In the genomic region with DNA sequence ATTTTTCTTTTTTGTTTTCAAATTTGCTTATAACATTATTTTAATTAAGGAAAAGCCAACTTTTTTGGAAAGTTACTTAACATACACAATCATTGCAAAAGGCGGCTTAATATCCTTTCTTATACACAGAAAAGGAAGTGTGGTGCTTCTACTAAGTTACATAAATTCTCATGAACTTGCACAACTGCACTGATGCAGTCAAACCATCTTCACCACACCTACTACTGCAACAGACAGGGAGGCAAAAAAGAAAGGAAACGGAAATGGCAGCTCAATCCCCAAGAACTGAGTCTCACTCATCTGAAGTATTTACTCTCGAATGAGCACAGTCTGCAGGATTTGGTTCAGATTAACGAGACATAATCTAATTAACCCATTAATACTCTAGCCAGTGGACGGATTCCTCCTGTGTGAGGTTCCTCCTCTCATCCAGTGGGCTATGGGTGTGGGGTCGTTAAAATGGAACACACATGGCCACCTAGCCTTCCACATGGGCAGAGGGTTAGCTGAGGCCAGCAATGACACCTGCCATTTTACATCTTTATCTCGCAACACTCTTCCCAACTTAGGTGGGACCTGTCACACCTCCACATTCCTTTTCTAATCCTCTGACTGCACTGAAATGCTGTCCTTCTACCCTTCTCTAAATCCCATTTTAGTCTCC, we compare ENCODE assay signal across 28 cellular contexts. TPM values are rescaled to one million over a fixed set of nuclear protein-coding genes. Genes with fewer than 3 reads are reported as not detected.
DNase-seq lines count a peak whose midpoint lies in the region; ATAC-seq and TF ChIP-seq lines count a peak whose summit lies in the region.
"Had no signal": no experiment of that assay in that cellular context is flagged by ENCODE, and none has a peak within 500 bp of the region (broad histone marks: within the 10 kb centered on the region; RNA-seq: fewer than 3 reads in every experiment).

No MANE protein-coding gene starts in this region.

- TF ChIP-seq POLR2A in sigmoid colon (IDR thresholded peaks at IDR 0.05): no peak

- no peak for TF ChIP-seq EP300 in sigmoid colon (IDR thresholded peaks at IDR 0.05)

- no peaks in the 10 kb centered on the region for H3K36me3 ChIP-seq in sigmoid colon

- no peak for TF ChIP-seq CTCF in sigmoid colon (IDR thresholded peaks at IDR 0.05)

- no peaks in the 10 kb centered on the region for H3K9me3 ChIP-seq in sigmoid colon
- H3K9me3 ChIP-seq: body of pancreas, testis had no signal

- H3K4me1 ChIP-seq in sigmoid colon: peaks cover 0 to 4% (median 0%) of the 10 kb centered on the region in 4 donors
- H3K4me1 ChIP-seq: testis had no signal

- H3K27ac ChIP-seq in sigmoid colon: no peak overlapping the region
- H3K27ac ChIP-seq: 22Rv1, body of pancreas, testis had no signal

- intact Hi-C loops in sigmoid colon (cut with DNase I): no loop called here

- no peak overlapping the region for H3K4me3 ChIP-seq in sigmoid colon
- H3K4me3 ChIP-seq: body of pancreas, testis had no signal

- DNase-seq in NK-92 treated with Interleukin-12 subunit alpha and Interleukin-12 subunit beta, amount 100 ng/mL, for 24 hours (lab: John Stamatoyannopoulos, UW): peak; percentile 3
- DNase-seq in NK-92 (lab: John Stamatoyannopoulos, UW; ENCODE audit: unreplicated experiment) (no peak), SIG-M5 (lab: John Stamatoyannopoulos, UW) (peak; percentile 67), iris pigment epithelial cell (ENCODE audit: low read depth) (peak; percentile 23), sigmoid colon (no peak)
- DNase-seq: activated B cell treated with CpG ODN at 0.5 μM for 24 hours; activated CD8-positive, alpha-beta memory T cell treated with anti-CD3 and anti-CD28 coated beads, Interleukin-2, amount 10 ng/mL, durations not matched to agents 7 days and 5 days; activated naive CD4-positive, alpha-beta T cell; activated T-cell treated with anti-CD3 and anti-CD28 coated beads, Interleukin-2, amount 50 U/mL, for 48 hours; body of pancreas; CD4-positive, alpha-beta memory T cell; DMS 273 treated with DMSO at 0.1 percent for 48 hours; EL; GOT3; hypothalamus; immature natural killer cell; naive thymus-derived CD8-positive, alpha-beta T cell; NCI-H146; RPMI8226; stimulated activated naive CD8-positive, alpha-beta T cell treated with anti-CD3 and anti-CD28 coated beads, Interleukin-15, Interleukin-2, amounts not matched to agents 100 U/mL and 50 U/mL, for 24 hours; T1000; testis had no signal

- no peaks in the 10 kb centered on the region for H3K27me3 ChIP-seq in sigmoid colon
- H3K27me3 ChIP-seq: body of pancreas, testis had no signal

- ATAC-seq in HG03135 (IDR thresholded peaks at IDR 0.05; ENCODE audit: unreplicated experiment) (no peak), HG02759 (IDR thresholded peaks at IDR 0.05; ENCODE audit: unreplicated experiment) (no peak), HG02885 (IDR thresholded peaks at IDR 0.05; ENCODE audit: poor library complexity, unreplicated experiment) (no peak)
- ATAC-seq: activated CD8-positive, alpha-beta memory T cell treated with anti-CD3 and anti-CD28 coated beads, Interleukin-2, amount 10 ng/mL, durations not matched to agents 7 days and 5 days; body of pancreas; left lobe of liver; naive thymus-derived CD8-positive, alpha-beta T cell; SK-N-SH treated with all-trans-retinoic acid at 6 μM for 48 hours; stimulated activated naive CD8-positive, alpha-beta T cell treated with anti-CD3 and anti-CD28 coated beads, Interleukin-15, Interleukin-2, amounts not matched to agents 100 U/mL and 50 U/mL, for 24 hours had no signal

- 81 to 85% methylated on average over 7 of the region's 7 CpGs for WGBS in sigmoid colon, 2 donors

RNA-seq across cellular contexts. Expression of a gene that starts 30.0 kb away (rescaled TPM):
- total RNA-seq in sigmoid colon: 10 to 100 TPM in 3 of 4 donors, 1 to 10 TPM in 1; 9.2 to 14.3 (median 13.2) TPM
- polyA plus RNA-seq in sigmoid colon: 100 to 1,000 TPM in 1 of 3 donors, 10 to 100 TPM in 2; 39.6 to 187 (median 42.5) TPM
- total RNA-seq: CD4-positive, alpha-beta memory T cell had no signal

Comparison
In these comparisons a context has a peak if more than half of its experiments do, and no peak if none do; other contexts are left out.
1. DNase-seq: peak in NK-92 treated with Interleukin-12 subunit alpha and Interleukin-12 subunit beta, amount 100 ng/mL, for 24 hours (single experiment), SIG-M5 (single experiment) and iris pigment epithelial cell (single experiment); none in NK-92 (single experiment) and sigmoid colon (single experiment).